Comparison of ENCODE assay signal across 9 cellular contexts in genomic region chr7:143205560-143206293, GRCh38. TPM values are rescaled to one million over a fixed set of nuclear protein-coding genes. Genes with fewer than 3 reads are reported as not detected.
DNase-seq lines count a peak whose midpoint lies in the region; ATAC-seq and TF ChIP-seq lines count a peak whose summit lies in the region.
"Had no signal": no experiment of that assay in that cellular context is flagged by ENCODE, and none has a peak within 500 bp of the region (broad histone marks: within the 10 kb centered on the region; RNA-seq: fewer than 3 reads in every experiment).

No MANE protein-coding gene starts in this region.

- H3K4me2 ChIP-seq in osteoblast (ENCODE audit: insufficient read depth, low read length): no peak overlapping the region

- no peak overlapping the region for H3K27ac Mint-ChIP-seq in activated naive CD4-positive, alpha-beta T cell treated with anti-CD3 and anti-CD28 coated beads, Interleukin-2, amount 50 U/mL, for 72 hours

- peak; percentile 45 for DNase-seq in GM12864 (ENCODE audit: low read depth)
- DNase-seq in activated naive CD4-positive, alpha-beta T cell treated with anti-CD3 and anti-CD28 coated beads, Interleukin-2, amount 50 U/mL, for 72 hours (ENCODE audit: low spot score in 2 of 2): no peak
- DNase-seq in cortex of kidney (lab: John Stamatoyannopoulos, UW): no peak
- DNase-seq in GM10266 (ENCODE audit: extremely low spot score): no peak
- no peak for DNase-seq in cerebellum (ENCODE audit: low spot score)
- DNase-seq in osteoblast (ENCODE audit: insufficient read length, low spot score, missing footprints): no peak

- no peak overlapping the region for H2AFZ ChIP-seq in osteoblast (ENCODE audit: low read length)

- no peaks in the 10 kb centered on the region for H3K4me1 ChIP-seq in osteoblast (ENCODE audit: insufficient read depth, low read length)

- H3K27me3 ChIP-seq in osteoblast (ENCODE audit: insufficient read depth, low read length): peaks cover 4% of the 10 kb centered on the region
- H3K27me3 ChIP-seq: cardiac muscle cell had no signal

- no peak for TF ChIP-seq CTCF in GM12864 (IDR thresholded peaks at IDR 0.05; ENCODE audit: low read depth, low read length, missing control alignments)
- TF ChIP-seq CTCF in GM10266 (IDR thresholded peaks at IDR 0.05; ENCODE audit: control insufficient read depth, insufficient read depth, low read depth, missing control alignments): no peak
- no peak for TF ChIP-seq CTCF in osteoblast (IDR thresholded peaks at IDR 0.05; ENCODE audit: extremely low read depth, low read depth, low read length)

- H3K4me3 ChIP-seq in GM12864 (ENCODE audit: low read depth, low read length) (no peak overlapping the region; the same call in 1 of the 2 replicates), osteoblast (ENCODE audit: insufficient read depth, low read length) (no peak overlapping the region)
- H3K4me3 ChIP-seq: cardiac muscle cell had no signal

- H4K20me1 ChIP-seq in osteoblast (ENCODE audit: insufficient read depth, low read length): no peaks in the 10 kb centered on the region

- no peaks in the 10 kb centered on the region for H3K9me3 Mint-ChIP-seq in activated naive CD4-positive, alpha-beta T cell treated with anti-CD3 and anti-CD28 coated beads, Interleukin-2, amount 50 U/mL, for 72 hours

- H3K27ac ChIP-seq in osteoblast (ENCODE audit: low read depth, low read length): no peak overlapping the region
- H3K27ac ChIP-seq: cardiac muscle cell had no signal

- no peaks in the 10 kb centered on the region for H3K36me3 ChIP-seq in osteoblast (ENCODE audit: insufficient read depth, low read length)
- H3K36me3 ChIP-seq: cardiac muscle cell had no signal

- H3K9me3 ChIP-seq in osteoblast (ENCODE audit: low read depth, low read length): no peaks in the 10 kb centered on the region

- no peaks in the 10 kb centered on the region for H3K79me2 ChIP-seq in osteoblast (ENCODE audit: insufficient read depth, low read length)

- ATAC-seq in GM21367 (IDR thresholded peaks at IDR 0.05; ENCODE audit: unreplicated experiment) (peak; percentile 81), HG03565 (IDR thresholded peaks at IDR 0.05; ENCODE audit: unreplicated experiment) (peak; percentile 81)
- peak; percentile 62 to 92 for ATAC-seq in activated naive CD4-positive, alpha-beta T cell treated with anti-CD3 and anti-CD28 coated beads, Interleukin-2, amount 50 U/mL, for 72 hours

- H3K36me3 Mint-ChIP-seq in activated naive CD4-positive, alpha-beta T cell treated with anti-CD3 and anti-CD28 coated beads, Interleukin-2, amount 50 U/mL, for 72 hours: no peaks in the 10 kb centered on the region

RNA-seq across cellular contexts. Expression of gene TAS2R40, which starts 16.1 kb away (rescaled TPM):
- not detected for total RNA-seq in activated naive CD4-positive, alpha-beta T cell treated with anti-CD3 and anti-CD28 coated beads, Interleukin-2, amount 50 U/mL, for 72 hours
- not detected for total RNA-seq in cerebellum
- not detected in 2 replicates for total RNA-seq in osteoblast
- total RNA-seq: cardiac muscle cell had no signal

RNA-seq across cellular contexts. Expression of gene TAS2R39, which starts 22.5 kb away (rescaled TPM):
- total RNA-seq in activated naive CD4-positive, alpha-beta T cell treated with anti-CD3 and anti-CD28 coated beads, Interleukin-2, amount 50 U/mL, for 72 hours: not detected
- total RNA-seq in cerebellum: not detected
- not detected in 2 replicates for total RNA-seq in osteoblast
- total RNA-seq: cardiac muscle cell had no signal

RNA-seq across cellular contexts. Expression of gene GSTK1, which starts 57.5 kb away (rescaled TPM):
- total RNA-seq in activated naive CD4-positive, alpha-beta T cell treated with anti-CD3 and anti-CD28 coated beads, Interleukin-2, amount 50 U/mL, for 72 hours: 100 to 1,000 TPM; 140 to 238 TPM
- total RNA-seq in cerebellum (27.5 TPM), osteoblast (91.3 and 99.9 TPM in 2 replicates)
